ENCODE assay signal across 8 cellular contexts in the genomic region with DNA sequence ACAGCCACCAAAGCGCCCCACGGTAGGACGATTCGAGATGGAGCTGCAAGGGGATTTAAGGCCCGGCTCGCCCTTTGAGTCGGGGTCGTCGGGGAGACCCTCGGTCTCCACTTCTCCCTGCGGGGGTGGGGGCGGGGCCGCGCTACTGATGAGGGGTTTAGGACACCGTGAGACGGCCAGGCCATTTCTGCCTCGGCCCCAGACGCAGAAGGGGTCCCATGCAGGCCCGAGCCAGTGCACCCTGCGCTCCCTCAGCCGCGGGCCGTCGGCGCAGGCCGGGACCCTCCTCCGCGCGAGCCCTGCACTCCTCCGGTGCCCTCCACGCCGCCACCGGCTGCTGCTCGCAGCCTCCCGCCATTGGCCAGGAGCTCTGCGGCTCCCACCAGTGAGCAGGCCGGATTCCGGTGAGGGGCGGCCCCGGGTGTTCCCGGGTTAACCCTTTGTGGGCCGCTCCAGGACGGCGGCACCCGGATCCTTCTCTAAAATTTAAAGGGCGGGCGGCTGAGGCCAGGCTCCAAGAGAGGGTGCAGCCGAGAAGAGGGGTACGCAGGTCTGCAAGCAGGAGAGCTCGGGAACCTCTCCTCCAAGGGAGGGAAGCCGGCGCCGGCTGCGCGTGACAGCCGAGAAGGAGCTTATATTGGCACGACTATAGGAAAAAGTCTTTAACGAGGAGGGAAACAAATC. TPM values are rescaled to one million over a fixed set of nuclear protein-coding genes. Genes with fewer than 3 reads are reported as not detected.
DNase-seq lines count a peak whose midpoint lies in the region; ATAC-seq and TF ChIP-seq lines count a peak whose summit lies in the region.

No MANE protein-coding gene starts in this region.

- H3K4me1 Mint-ChIP-seq in activated naive CD4-positive, alpha-beta T cell treated with anti-CD3 and anti-CD28 coated beads, Interleukin-2, amount 10 ng/mL, durations not matched to agents 7 days and 5 days, result peaks cover 10% of the 10 kb centered on the region
- H3K4me1 Mint-ChIP-seq in glutamatergic neuron (ENCODE audit: low read depth, unreplicated experiment), result peaks cover 4% of the 10 kb centered on the region
- peaks cover 73% of the 10 kb centered on the region for H3K4me1 Mint-ChIP-seq in osteocyte (ENCODE audit: unreplicated experiment)

- WGBS in suprapubic skin, result 1% methylated on average over 30 of the region's 58 CpGs

- peaks cover 59% of the 10 kb centered on the region for H3K4me1 ChIP-seq in suprapubic skin

- TF ChIP-seq CTCF in HL-60 (IDR thresholded peaks at IDR 0.05; ENCODE audit: insufficient read depth, low read length) (no peak), glutamatergic neuron (IDR thresholded peaks at IDR 0.05; ENCODE audit: partially characterized antibody, unreplicated experiment) (no peak), osteocyte (IDR thresholded peaks at IDR 0.05) (no peak), suprapubic skin (IDR thresholded peaks at IDR 0.05) (no peak)

- peak in 1 of 2 experiments; percentile 13 for DNase-seq in HL-60 (ENCODE audit: low read depth in 1 of 2, low spot score in 1 of 2)
- DNase-seq in SK-MEL-5 (ENCODE audit: low read depth, low spot score), result peak; percentile 77
- peak; percentile 86 for DNase-seq in activated naive CD4-positive, alpha-beta T cell treated with anti-CD3 and anti-CD28 coated beads, Interleukin-2, amount 10 ng/mL, durations not matched to agents 7 days and 5 days
- peak; percentile 91 for DNase-seq in glutamatergic neuron
- DNase-seq in osteocyte (ENCODE audit: extremely low spot score, unreplicated experiment), result peak; percentile 91
- DNase-seq in suprapubic skin (ENCODE audit: low spot score in 2 of 2), result peak in 1 of 2 donors; percentile 82

- H3K27ac Mint-ChIP-seq in activated naive CD4-positive, alpha-beta T cell treated with anti-CD3 and anti-CD28 coated beads, Interleukin-2, amount 10 ng/mL, durations not matched to agents 7 days and 5 days, result no peak overlapping the region
- H3K27ac Mint-ChIP-seq in glutamatergic neuron (ENCODE audit: unreplicated experiment) (no peak overlapping the region), osteocyte (ENCODE audit: unreplicated experiment) (peak overlapping the region; percentile 90)

- no peaks in the 10 kb centered on the region for H3K36me3 ChIP-seq in suprapubic skin

- H3K4me3 Mint-ChIP-seq in activated naive CD4-positive, alpha-beta T cell treated with anti-CD3 and anti-CD28 coated beads, Interleukin-2, amount 10 ng/mL, durations not matched to agents 7 days and 5 days, result peak overlapping the region; percentile 78
- H3K4me3 Mint-ChIP-seq in glutamatergic neuron (ENCODE audit: unreplicated experiment), result peak overlapping the region; percentile 83
- peak overlapping the region; percentile 79 for H3K4me3 Mint-ChIP-seq in osteocyte (ENCODE audit: unreplicated experiment)

- no peaks in the 10 kb centered on the region for H3K36me3 Mint-ChIP-seq in activated naive CD4-positive, alpha-beta T cell treated with anti-CD3 and anti-CD28 coated beads, Interleukin-2, amount 10 ng/mL, durations not matched to agents 7 days and 5 days
- H3K36me3 Mint-ChIP-seq in glutamatergic neuron (ENCODE audit: unreplicated experiment) (no peaks in the 10 kb centered on the region), osteocyte (ENCODE audit: unreplicated experiment) (peaks cover 11% of the 10 kb centered on the region)

- in situ Hi-C loops in SK-MEL-5 (cut with HindIII; ENCODE audit: low pct_unique_long_range_greater_than_20kb, low sequenced_read_pairs), result no loop called here

- no peak for TF ChIP-seq EP300 in suprapubic skin (IDR thresholded peaks at IDR 0.05)

- H3K27me3 ChIP-seq in HL-60 (ENCODE audit: insufficient read depth, poor library complexity, severe bottlenecking) (peaks cover 34% of the 10 kb centered on the region), suprapubic skin (peaks cover 5% of the 10 kb centered on the region)

- H3K9me3 ChIP-seq in suprapubic skin, result no peaks in the 10 kb centered on the region

- TF ChIP-seq POLR2A in GM18505 (IDR thresholded peaks at IDR 0.05; ENCODE audit: borderline replicate concordance, extremely low read depth, insufficient read depth, insufficient read length) (no peak), suprapubic skin (IDR thresholded peaks at IDR 0.05) (no peak)

- no peak overlapping the region for H3K27ac ChIP-seq in HL-60 (replicated peaks)
- H3K27ac ChIP-seq in suprapubic skin, result peak overlapping the region; percentile 76

- no peaks in the 10 kb centered on the region for H3K9me3 Mint-ChIP-seq in activated naive CD4-positive, alpha-beta T cell treated with anti-CD3 and anti-CD28 coated beads, Interleukin-2, amount 10 ng/mL, durations not matched to agents 7 days and 5 days
- H3K9me3 Mint-ChIP-seq in glutamatergic neuron (ENCODE audit: unreplicated experiment), result peaks cover 2% of the 10 kb centered on the region
- no peaks in the 10 kb centered on the region for H3K9me3 Mint-ChIP-seq in osteocyte (ENCODE audit: unreplicated experiment)

- CTCF ChIA-PET in activated naive CD4-positive, alpha-beta T cell treated with anti-CD3 and anti-CD28 coated beads, Interleukin-2, amount 10 ng/mL, durations not matched to agents 7 days and 5 days (lab: Charles Lee), result interaction anchor here (0.8 to 3.4 kb wide), 8 partner anchors 10 to 57 kb away, joined by 3 to 26 read pairs (median 6); no protein-coding TSS in a partner anchor

- ATAC-seq in GM18505 (IDR thresholded peaks at IDR 0.05; ENCODE audit: unreplicated experiment), result peak; percentile 86
- no peak for ATAC-seq in GM21529 (IDR thresholded peaks at IDR 0.05; ENCODE audit: unreplicated experiment)

- H3K27me3 Mint-ChIP-seq in activated naive CD4-positive, alpha-beta T cell treated with anti-CD3 and anti-CD28 coated beads, Interleukin-2, amount 10 ng/mL, durations not matched to agents 7 days and 5 days, result peaks cover 78% of the 10 kb centered on the region
- H3K27me3 Mint-ChIP-seq in glutamatergic neuron (ENCODE audit: unreplicated experiment) (peaks cover 4% of the 10 kb centered on the region), osteocyte (ENCODE audit: unreplicated experiment) (no peaks in the 10 kb centered on the region)

- peak overlapping the region; percentile 26 for H3K4me3 ChIP-seq in HL-60 (replicated peaks; ENCODE audit: insufficient read depth, low read length)
- H3K4me3 ChIP-seq in suprapubic skin, result peak overlapping the region; percentile 49

RNA-seq across cellular contexts. Expression of a gene that starts 18.0 kb away (rescaled TPM):
- total RNA-seq in SK-MEL-5 (2014; rRNA removed; shearing (Covaris generic)), result 0.13 TPM in 1 of 2 replicates, not detected in the other
- polyA plus RNA-seq in SK-MEL-5 (2015; cell fraction: cytosol; rRNA removed), result not detected in 2 replicates
- 0.25 TPM in 1 of 2 replicates, not detected in the other for polyA plus RNA-seq in SK-MEL-5 (2015; cell fraction: nucleus; rRNA removed)
- total RNA-seq in glutamatergic neuron (ENCODE audit: unreplicated experiment) (6.1 TPM), osteocyte (77.0 and 78.6 TPM in 2 replicates), suprapubic skin (1 to 10 TPM in 2 of 4 donors, under 1 TPM in 2; 0.79 to 2.3 (median 1.5) TPM)

RNA-seq across cellular contexts. Expression of a gene that starts 51.8 kb away (rescaled TPM):
- 23.0 and 27.6 TPM in 2 replicates for total RNA-seq in SK-MEL-5 (2014; rRNA removed; shearing (Covaris generic))
- 69.7 and 79.3 TPM in 2 replicates for polyA plus RNA-seq in SK-MEL-5 (2015; cell fraction: cytosol; rRNA removed)
- polyA plus RNA-seq in SK-MEL-5 (2015; cell fraction: nucleus; rRNA removed), result 137 and 152 TPM in 2 replicates
- total RNA-seq in glutamatergic neuron (ENCODE audit: unreplicated experiment) (60.9 TPM), osteocyte (48.6 and 49.9 TPM in 2 replicates), suprapubic skin (10 to 100 TPM; 60.5 to 91.0 (median 73.4) TPM)

Comparison
In these comparisons a context has a peak if more than half of its experiments do, and no peak if none do; other contexts are left out.
1. RNA of a gene that starts 18.0 kb away (total RNA-seq): 77.0 to 78.6 TPM in osteocyte; 6.1 TPM in glutamatergic neuron (single experiment), 0.79 to 2.3 TPM in suprapubic skin and 0.13 TPM in SK-MEL-5; every median in the first group is over 10 times any median in the second.
2. Peak in every context shown above with its lines, with median percentiles within 50 percentile points of each other: H3K4me3 Mint-ChIP-seq.